ENCODE assay signal across 1 cellular context in the genomic region with DNA sequence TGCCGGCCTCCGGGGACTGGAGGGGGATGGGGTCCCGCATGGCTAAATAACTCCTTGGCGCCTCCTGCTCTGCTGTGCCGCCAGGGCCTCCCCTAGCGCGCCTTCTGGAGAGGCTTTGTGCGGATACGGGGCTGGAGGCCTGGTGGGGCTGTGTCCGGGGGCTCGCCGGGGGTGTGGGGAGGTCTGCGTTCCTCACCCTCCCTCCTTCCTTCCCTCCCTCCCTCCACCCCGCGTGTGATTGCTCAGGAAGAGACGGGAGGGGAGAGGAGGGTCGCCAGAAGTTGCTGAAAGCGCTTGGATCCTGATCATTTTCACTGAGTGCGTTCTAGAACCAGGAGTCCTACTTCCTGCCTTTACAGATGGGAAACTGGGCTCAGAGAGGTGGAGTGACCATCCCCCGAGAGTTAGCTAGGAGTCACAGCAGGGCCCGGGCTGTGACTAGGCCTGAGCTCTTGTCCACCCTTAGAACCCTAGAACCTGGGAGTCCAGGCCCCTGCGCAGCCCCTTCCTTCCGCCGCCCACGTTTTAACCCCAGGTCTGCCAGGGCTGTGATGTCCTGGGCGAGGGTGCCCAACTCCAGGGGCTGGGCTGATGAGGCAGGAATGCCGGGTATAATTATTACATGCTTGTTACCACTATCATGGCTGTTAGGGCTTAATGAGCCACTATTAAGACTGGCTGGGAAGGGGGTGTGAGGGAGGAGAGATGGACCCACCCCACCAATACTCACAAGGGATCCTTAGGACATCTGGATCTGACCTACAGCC.
TF ChIP-seq lines count a peak whose summit lies in the region.

No MANE protein-coding gene starts in this region.

TF ChIP-seq in HEK293, 187 proteins besides CTCF, POLR2A, EP300 and RAD21 (continued from another document and continues in another):
- TF ChIP-seq ZNF621 (tag by site-specific recombination; IDR thresholded peaks at IDR 0.05), result no peak
- no peak for TF ChIP-seq YY2 (tag by site-specific recombination; IDR thresholded peaks at IDR 0.05)
- peak; percentile 44; the same call in 1 of the 2 replicates for TF ChIP-seq ZEB2 (tag by site-specific recombination; IDR thresholded peaks at IDR 0.05)
- no peak for TF ChIP-seq ZNF747 (tag by site-specific recombination; IDR thresholded peaks at IDR 0.05)
- peak; percentile 85 for TF ChIP-seq ZBTB8A (tag by site-specific recombination; IDR thresholded peaks at IDR 0.05)
- TF ChIP-seq KLF7 (tag by site-specific recombination; IDR thresholded peaks at IDR 0.05; ENCODE audit: borderline replicate concordance), result no peak
- no peak for TF ChIP-seq ZNF280D (tag by site-specific recombination; IDR thresholded peaks at IDR 0.05)
- no peak for TF ChIP-seq ZNF184 (tag by site-specific recombination; IDR thresholded peaks at IDR 0.05)
- TF ChIP-seq ZNF37A (tag by site-specific recombination; IDR thresholded peaks at IDR 0.05), result no peak
- no peak for TF ChIP-seq ZNF423 (tag by site-specific recombination; IDR thresholded peaks at IDR 0.05)
- TF ChIP-seq HOXD13 (CRISPR knock-in tag; IDR thresholded peaks at IDR 0.05; ENCODE audit: borderline replicate concordance), result no peak
- no peak for TF ChIP-seq ZNF426 (tag by site-specific recombination; IDR thresholded peaks at IDR 0.05)
- peak; percentile 99 for TF ChIP-seq ZXDB (tag by site-specific recombination; IDR thresholded peaks at IDR 0.05)
- TF ChIP-seq ZNF26 (tag by site-specific recombination; IDR thresholded peaks at IDR 0.05), result no peak
- TF ChIP-seq EGR2 (tag by site-specific recombination; IDR thresholded peaks at IDR 0.05; ENCODE audit: low read depth), result peak; percentile 13; the same call in 1 of the 2 replicates
- TF ChIP-seq INSM2 (tag by site-specific recombination; IDR thresholded peaks at IDR 0.05), result no peak
- no peak for TF ChIP-seq GFI1B (tag by site-specific recombination; IDR thresholded peaks at IDR 0.05)
- peak; percentile 90 for TF ChIP-seq GLIS1 (tag by site-specific recombination; IDR thresholded peaks at IDR 0.05)
- no peak for TF ChIP-seq ZNF302 (tag by site-specific recombination; IDR thresholded peaks at IDR 0.05; ENCODE audit: low read depth)
- peak; percentile 21; the same call in 1 of the 2 replicates for TF ChIP-seq ZBTB6 (tag by site-specific recombination; IDR thresholded peaks at IDR 0.05)
- no peak for TF ChIP-seq ZNF660 (tag by site-specific recombination; IDR thresholded peaks at IDR 0.05)
- no peak for TF ChIP-seq ZNF391 (tag by site-specific recombination; IDR thresholded peaks at IDR 0.05; ENCODE audit: borderline replicate concordance, low read depth)
- no peak for TF ChIP-seq ZNF354C (tag by site-specific recombination; IDR thresholded peaks at IDR 0.05; ENCODE audit: borderline replicate concordance, low read depth)
- TF ChIP-seq ZNF529 (tag by site-specific recombination; IDR thresholded peaks at IDR 0.05; ENCODE audit: insufficient replicate concordance), result no peak
- TF ChIP-seq GLI4 (tag by site-specific recombination; IDR thresholded peaks at IDR 0.05), result 0 out of 2 replicates have a peak, but pooled peaks have one; percentile 49
- TF ChIP-seq ZBTB17 (tag by site-specific recombination; IDR thresholded peaks at IDR 0.05), result peak; percentile 54; the same call in 1 of the 2 replicates
- TF ChIP-seq, protein P1, sequence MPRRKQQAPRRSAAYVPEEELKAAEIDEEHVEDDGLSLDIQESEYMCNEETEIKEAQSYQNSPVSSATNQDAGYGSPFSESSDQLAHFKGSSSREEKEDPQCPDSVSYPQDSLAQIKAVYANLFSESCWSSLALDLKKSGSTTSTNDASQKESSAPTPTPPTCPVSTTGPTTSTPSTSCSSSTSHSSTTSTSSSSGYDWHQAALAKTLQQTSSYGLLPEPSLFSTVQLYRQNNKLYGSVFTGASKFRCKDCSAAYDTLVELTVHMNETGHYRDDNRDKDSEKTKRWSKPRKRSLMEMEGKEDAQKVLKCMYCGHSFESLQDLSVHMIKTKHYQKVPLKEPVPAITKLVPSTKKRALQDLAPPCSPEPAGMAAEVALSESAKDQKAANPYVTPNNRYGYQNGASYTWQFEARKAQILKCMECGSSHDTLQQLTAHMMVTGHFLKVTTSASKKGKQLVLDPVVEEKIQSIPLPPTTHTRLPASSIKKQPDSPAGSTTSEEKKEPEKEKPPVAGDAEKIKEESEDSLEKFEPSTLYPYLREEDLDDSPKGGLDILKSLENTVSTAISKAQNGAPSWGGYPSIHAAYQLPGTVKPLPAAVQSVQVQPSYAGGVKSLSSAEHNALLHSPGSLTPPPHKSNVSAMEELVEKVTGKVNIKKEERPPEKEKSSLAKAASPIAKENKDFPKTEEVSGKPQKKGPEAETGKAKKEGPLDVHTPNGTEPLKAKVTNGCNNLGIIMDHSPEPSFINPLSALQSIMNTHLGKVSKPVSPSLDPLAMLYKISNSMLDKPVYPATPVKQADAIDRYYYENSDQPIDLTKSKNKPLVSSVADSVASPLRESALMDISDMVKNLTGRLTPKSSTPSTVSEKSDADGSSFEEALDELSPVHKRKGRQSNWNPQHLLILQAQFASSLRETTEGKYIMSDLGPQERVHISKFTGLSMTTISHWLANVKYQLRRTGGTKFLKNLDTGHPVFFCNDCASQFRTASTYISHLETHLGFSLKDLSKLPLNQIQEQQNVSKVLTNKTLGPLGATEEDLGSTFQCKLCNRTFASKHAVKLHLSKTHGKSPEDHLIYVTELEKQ (tag by site-specific recombination; IDR thresholded peaks at IDR 0.05; ENCODE audit: borderline replicate concordance), result no peak
- TF ChIP-seq ZNF792 (tag by site-specific recombination; IDR thresholded peaks at IDR 0.05), result no peak
- no peak for TF ChIP-seq ZNF777 (tag by site-specific recombination; IDR thresholded peaks at IDR 0.05; ENCODE audit: borderline replicate concordance)
- no peak for TF ChIP-seq MEIS1 (CRISPR knock-in tag; IDR thresholded peaks at IDR 0.05; ENCODE audit: borderline replicate concordance)
- no peak for TF ChIP-seq ZBTB1 (tag by site-specific recombination; IDR thresholded peaks at IDR 0.05)
- no peak for TF ChIP-seq ZNF560 (tag by site-specific recombination; IDR thresholded peaks at IDR 0.05; ENCODE audit: borderline replicate concordance)
- TF ChIP-seq ZNF341 (tag by site-specific recombination; IDR thresholded peaks at IDR 0.05; ENCODE audit: low read depth), result peak; percentile 64; the same call in 1 of the 2 replicates
- 0 out of 2 replicates have a peak, but pooled peaks have one; percentile 10 for TF ChIP-seq ZNF580 (tag by site-specific recombination; IDR thresholded peaks at IDR 0.05)
- 0 out of 2 replicates have a peak, but pooled peaks have one; percentile 16 for TF ChIP-seq KLF17 (tag by site-specific recombination; IDR thresholded peaks at IDR 0.05)
- peak; percentile 36; the same call in 1 of the 2 replicates for TF ChIP-seq ZNF664 (tag by site-specific recombination; IDR thresholded peaks at IDR 0.05)
- no peak for TF ChIP-seq ZNF521 (tag by site-specific recombination; IDR thresholded peaks at IDR 0.05)
- TF ChIP-seq, protein P2, sequence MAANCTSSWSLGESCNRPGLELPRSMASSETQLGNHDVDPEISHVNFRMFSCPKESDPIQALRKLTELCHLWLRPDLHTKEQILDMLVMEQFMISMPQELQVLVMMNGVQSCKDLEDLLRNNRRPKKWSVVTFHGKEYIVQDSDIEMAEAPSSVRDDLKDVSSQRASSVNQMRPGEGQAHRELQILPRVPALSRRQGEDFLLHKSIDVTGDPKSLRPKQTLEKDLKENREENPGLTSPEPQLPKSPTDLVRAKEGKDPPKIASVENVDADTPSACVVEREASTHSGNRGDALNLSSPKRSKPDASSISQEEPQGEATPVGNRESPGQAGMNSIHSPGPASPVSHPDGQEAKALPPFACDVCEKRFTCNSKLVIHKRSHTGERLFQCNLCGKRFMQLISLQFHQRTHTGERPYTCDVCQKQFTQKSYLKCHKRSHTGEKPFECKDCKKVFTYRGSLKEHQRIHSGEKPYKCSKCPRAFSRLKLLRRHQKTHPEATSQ (tag by site-specific recombination; IDR thresholded peaks at IDR 0.05), result 0 out of 2 replicates have a peak, but pooled peaks have one; percentile 18
- TF ChIP-seq, protein P3, sequence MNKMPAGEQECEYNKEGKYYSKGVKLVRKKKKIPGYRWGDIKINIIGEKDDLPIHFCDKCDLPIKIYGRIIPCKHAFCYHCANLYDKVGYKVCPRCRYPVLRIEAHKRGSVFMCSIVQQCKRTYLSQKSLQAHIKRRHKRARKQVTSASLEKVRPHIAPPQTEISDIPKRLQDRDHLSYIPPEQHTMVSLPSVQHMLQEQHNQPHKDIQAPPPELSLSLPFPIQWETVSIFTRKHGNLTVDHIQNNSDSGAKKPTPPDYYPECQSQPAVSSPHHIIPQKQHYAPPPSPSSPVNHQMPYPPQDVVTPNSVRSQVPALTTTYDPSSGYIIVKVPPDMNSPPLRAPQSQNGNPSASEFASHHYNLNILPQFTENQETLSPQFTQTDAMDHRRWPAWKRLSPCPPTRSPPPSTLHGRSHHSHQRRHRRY (tag by site-specific recombination; IDR thresholded peaks at IDR 0.05), result no peak
- TF ChIP-seq, protein P4, sequence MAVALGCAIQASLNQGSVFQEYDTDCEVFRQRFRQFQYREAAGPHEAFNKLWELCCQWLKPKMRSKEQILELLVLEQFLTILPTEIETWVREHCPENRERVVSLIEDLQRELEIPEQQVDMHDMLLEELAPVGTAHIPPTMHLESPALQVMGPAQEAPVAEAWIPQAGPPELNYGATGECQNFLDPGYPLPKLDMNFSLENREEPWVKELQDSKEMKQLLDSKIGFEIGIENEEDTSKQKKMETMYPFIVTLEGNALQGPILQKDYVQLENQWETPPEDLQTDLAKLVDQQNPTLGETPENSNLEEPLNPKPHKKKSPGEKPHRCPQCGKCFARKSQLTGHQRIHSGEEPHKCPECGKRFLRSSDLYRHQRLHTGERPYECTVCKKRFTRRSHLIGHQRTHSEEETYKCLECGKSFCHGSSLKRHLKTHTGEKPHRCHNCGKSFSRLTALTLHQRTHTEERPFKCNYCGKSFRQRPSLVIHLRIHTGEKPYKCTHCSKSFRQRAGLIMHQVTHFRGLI (tag by site-specific recombination; IDR thresholded peaks at IDR 0.05), result peak; percentile 14; the same call in 1 of the 2 replicates
- peak; percentile 39 for TF ChIP-seq WT1 (tag by site-specific recombination; IDR thresholded peaks at IDR 0.05)
- TF ChIP-seq ZBTB20 (tag by site-specific recombination; IDR thresholded peaks at IDR 0.05), result peak; percentile 60
- TF ChIP-seq ZNF558 (tag by site-specific recombination; IDR thresholded peaks at IDR 0.05), result no peak
- no peak for TF ChIP-seq ZNF830 (tag by site-specific recombination; IDR thresholded peaks at IDR 0.05; ENCODE audit: low read depth)
